Comparison of ENCODE assay signal across 17 cellular contexts in the genomic region with DNA sequence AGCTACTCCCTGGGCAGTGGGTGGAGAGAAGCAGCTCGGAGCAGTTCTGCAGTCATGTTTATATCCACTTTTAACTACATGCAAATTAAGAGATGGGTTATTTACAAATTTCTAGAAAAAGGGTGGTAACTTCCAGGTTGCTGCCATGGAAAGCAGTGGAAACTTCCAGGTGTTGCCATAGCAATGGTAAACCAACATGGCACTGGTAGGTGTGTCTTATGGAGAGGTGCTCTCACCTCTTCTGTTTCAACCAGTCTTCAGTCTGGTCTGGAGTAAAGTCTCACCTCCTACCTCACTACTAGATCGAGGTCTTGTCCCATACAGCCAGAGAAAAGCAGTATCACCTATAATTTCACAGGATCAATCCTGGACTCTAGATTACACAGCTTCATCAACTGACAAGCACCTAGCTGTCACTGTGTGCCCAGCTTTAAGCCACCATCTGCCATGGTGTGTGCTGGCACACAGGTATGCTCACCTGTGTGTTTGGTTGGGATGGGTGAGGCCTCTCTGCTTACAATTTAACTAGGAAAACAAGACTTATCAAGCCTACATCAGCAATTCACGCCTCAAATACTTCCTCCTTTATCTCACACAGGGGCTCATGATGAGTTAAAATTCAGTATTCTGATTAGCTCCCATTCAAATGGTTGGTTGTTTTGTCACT.
"Had no signal": no experiment of that assay in that cellular context is flagged by ENCODE, and none has a peak within 500 bp of the region (broad histone marks: within the 10 kb centered on the region; RNA-seq: fewer than 3 reads in every experiment).

No MANE protein-coding gene starts in this region.

- H2AFZ ChIP-seq: parathyroid adenoma had no signal

- H3K79me2 ChIP-seq: parathyroid adenoma had no signal

- FAIRE-seq: keratinocyte had no signal

- H3K4me1 ChIP-seq: foreskin keratinocyte, sigmoid colon, spleen, thyroid gland had no signal

- H3K27ac ChIP-seq: cardiac muscle cell, dorsolateral prefrontal cortex, foreskin keratinocyte, parathyroid adenoma, sigmoid colon, spleen, thyroid gland, WERI-Rb-1 had no signal

- H3K9ac ChIP-seq: parathyroid adenoma had no signal

- H3K27me3 ChIP-seq: cardiac muscle cell, foreskin keratinocyte, sigmoid colon, spleen, thyroid gland had no signal

- ATAC-seq: foreskin keratinocyte; left lobe of liver; stimulated activated naive B cell treated with anti-CD40 and anti-IgM and Interleukin-4, amounts not matched to agents 10 μg/mL and 1 μg/mL and 100 μg/mL, for 72 hours had no signal

- H3K9me3 ChIP-seq: sigmoid colon, spleen, thyroid gland had no signal

- H3K36me3 ChIP-seq: cardiac muscle cell, sigmoid colon, spleen, thyroid gland, WERI-Rb-1 had no signal

- H3K4me3 ChIP-seq: cardiac muscle cell, dorsolateral prefrontal cortex, lung, sigmoid colon, spleen, thyroid gland had no signal

- DNase-seq: activated CD4-positive, alpha-beta T cell treated with anti-CD3 and anti-CD28 coated beads for 1 hour; activated CD4-positive, alpha-beta T cell treated with anti-CD3 and anti-CD28 coated beads, Interleukin-2, amount 50 U/mL, for 4 hours; activated gamma-delta T cell treated with Interleukin-2 at 50 U/mL for 16 hours; dorsolateral prefrontal cortex; foreskin keratinocyte; midbrain; sigmoid colon; spleen; stimulated activated CD4-positive, alpha-beta T cell treated with anti-CD3 and anti-CD28 coated beads, Interleukin-4, amount 100 ng/mL, for 4 hours; stimulated activated naive B cell treated with anti-CD40 and anti-IgM and Interleukin-4, amounts not matched to agents 10 μg/mL and 1 μg/mL and 100 μg/mL, for 72 hours; thyroid gland; WERI-Rb-1 had no signal
